In the genomic region with DNA sequence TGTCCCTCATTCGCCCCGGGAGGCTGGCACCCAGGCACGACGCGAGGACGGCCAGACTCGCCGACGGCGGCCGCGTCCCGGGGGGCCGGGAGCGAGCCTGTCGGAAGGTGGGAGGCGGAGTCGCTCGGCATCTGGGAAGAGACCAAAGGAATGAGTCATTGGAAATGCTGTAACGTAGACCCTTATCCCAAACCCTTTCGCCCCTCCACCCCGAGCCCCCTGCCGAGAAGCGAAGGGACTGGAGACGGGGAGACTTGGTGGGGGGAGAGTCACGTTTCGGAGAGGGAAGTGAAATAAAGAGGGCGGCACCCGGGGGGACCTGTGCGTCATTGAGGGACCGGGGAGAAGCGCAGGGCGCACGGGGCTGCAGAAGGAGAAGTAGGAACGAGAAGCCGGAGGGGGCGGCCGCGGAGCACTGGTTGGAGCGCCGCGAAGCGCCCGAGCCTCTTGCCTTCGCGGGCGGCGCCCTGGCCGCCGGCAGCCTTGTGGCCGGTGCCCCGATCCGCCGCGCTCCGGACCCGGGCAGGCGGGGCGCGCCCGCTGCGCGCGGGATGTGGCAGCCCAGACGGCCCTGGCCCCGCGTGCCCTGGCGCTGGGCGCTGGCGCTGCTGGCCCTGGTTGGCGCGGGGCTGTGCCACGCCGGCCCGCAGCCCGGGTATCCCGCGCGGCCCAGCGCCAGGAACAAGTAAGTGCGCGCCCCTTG, we compare ENCODE assay signal across 8 cellular contexts. TPM values are rescaled to one million over a fixed set of nuclear protein-coding genes. Genes with fewer than 3 reads are reported as not detected.
DNase-seq lines count a peak whose midpoint lies in the region; FAIRE-seq and TF ChIP-seq lines count a peak whose summit lies in the region.

A gene (plus strand): TSS at position 369 of the 703 bp plus-strand sequence. CDS start 183 bp downstream, at position 552.

- H3K36me3 ChIP-seq in BLaER1 (no peaks in the 10 kb centered on the region), GM23248 (ENCODE audit: low read depth) (no peaks in the 10 kb centered on the region), SK-N-MC (ENCODE audit: insufficient read depth, low read length) (no peaks in the 10 kb centered on the region), kidney (ENCODE audit: control insufficient read depth in 1 of 2, insufficient read depth in 2 of 2, low read length in 2 of 2) (no peaks in the 10 kb centered on the region)

- peaks cover 20% of the 10 kb centered on the region for H3K4me1 Mint-ChIP-seq in brain

- H3K4me3 ChIP-seq in BLaER1 (peak within 1 kb of the TSS; percentile 68), GM23248 (peak within 1 kb of the TSS; percentile 82), SK-N-MC (peak within 1 kb of the TSS; percentile 88), kidney (ENCODE audit: low read length in 2 of 2) (peak within 1 kb of the TSS; percentile 38 to 39)

- intact Hi-C loops in kidney (cut with DNase I) = no loop called here

- no peak within 1 kb of the TSS for H3K27ac ChIP-seq in BLaER1
- H3K27ac ChIP-seq in GM23248 = peak within 1 kb of the TSS; percentile 26; the same call in 1 of the 2 replicates
- H3K27ac ChIP-seq in SK-N-MC = no peak within 1 kb of the TSS
- H3K27ac ChIP-seq in kidney (ENCODE audit: low read depth in 2 of 2, low read length in 2 of 2) = no peak within 1 kb of the TSS

- DNase-seq in GM23248 (peak; percentile 76), SK-N-MC (ENCODE audit: low read depth, low spot score) (no peak), kidney (peak; percentile 87), DMS114 treated with DMSO at 0.1 percent for 48 hours (lab: John Stamatoyannopoulos, UW; ENCODE audit: unreplicated experiment) (no peak), NCI-H128 (lab: John Stamatoyannopoulos, UW; ENCODE audit: unreplicated experiment) (no peak)
- peak; percentile 46 for DNase-seq in stimulated activated CD4-positive, alpha-beta T cell treated with anti-CD3 and anti-CD28 coated beads, Interleukin-4, amount 100 ng/mL, for 24 hours

- peaks cover 0 to 3% (median 0%) of the 10 kb centered on the region in 5 experiments for H3K9me3 Mint-ChIP-seq in brain

- H3K4me3 Mint-ChIP-seq in brain = peak within 1 kb of the TSS; percentile 82 to 93 (median 89)

- H3K27me3 ChIP-seq in BLaER1 (peaks cover 68% of the 10 kb centered on the region), GM23248 (replicated peaks; ENCODE audit: insufficient read depth) (no peaks in the 10 kb centered on the region)

- H3K27me3 Mint-ChIP-seq in brain = peaks cover 88% of the 10 kb centered on the region

- H3K9ac ChIP-seq in BLaER1 (0 out of 2 replicates have a peak within 1 kb of the TSS, but pooled peaks have one; percentile 8), GM23248 (peak within 1 kb of the TSS; percentile 81), SK-N-MC (ENCODE audit: insufficient read length) (peak within 1 kb of the TSS; percentile 51), kidney (ENCODE audit: low read length in 2 of 2) (no peak within 1 kb of the TSS)

- peak within 1 kb of the TSS in 2 of 5 experiments; percentile 57 to 70 for H3K27ac Mint-ChIP-seq in brain

- WGBS in GM23248 (ENCODE audit: low coverage in 1 of 2, low lambda C conversion rate in 2 of 2, missing lambda C conversion rate in 2 of 2), 2 experiments = 1% methylated on average over 65 to 72 of the region's 82 CpGs

- no peaks in the 10 kb centered on the region for H3K36me3 Mint-ChIP-seq in brain

- H3K9me3 ChIP-seq in BLaER1 (no peaks in the 10 kb centered on the region), GM23248 (ENCODE audit: low read depth) (no peaks in the 10 kb centered on the region), SK-N-MC (ENCODE audit: low read depth, low read length) (no peaks in the 10 kb centered on the region), kidney (ENCODE audit: control insufficient read depth in 1 of 2, low read length in 2 of 2) (no peaks in the 10 kb centered on the region)

- peaks cover 37% of the 10 kb centered on the region for H3K4me1 ChIP-seq in BLaER1
- peaks cover 7% of the 10 kb centered on the region for H3K4me1 ChIP-seq in GM23248 (ENCODE audit: insufficient read depth)
- H3K4me1 ChIP-seq in kidney (ENCODE audit: control insufficient read depth in 1 of 2, insufficient read depth in 1 of 2, low read depth in 1 of 2, low read length in 2 of 2) = peaks cover 0 to 4% of the 10 kb centered on the region in 2 donors

- in situ Hi-C loops in GM23248 (cut with MboI) = no loop called here

- no peak for FAIRE-seq in kidney (lab: Jason Lieb, UNC)

- H3K4me2 ChIP-seq in BLaER1 (peak within 1 kb of the TSS; percentile 96), GM23248 (ENCODE audit: unreplicated experiment) (peak within 1 kb of the TSS; percentile 80)

- TF ChIP-seq CTCF in brain (conservative IDR thresholded peaks at IDR 0.05) (peak in 1 of 2 experiments; percentile 12), kidney (IDR thresholded peaks at IDR 0.05; ENCODE audit: borderline replicate concordance, extremely low read depth, insufficient read depth) (no peak)

- peaks cover 9% of the 10 kb centered on the region; the same call in 1 of the 2 replicates for H3F3A ChIP-seq in GM23248 (ENCODE audit: insufficient read depth)

- peak within 1 kb of the TSS; percentile 81 for H2AFZ ChIP-seq in GM23248

- H3K79me2 ChIP-seq in GM23248 (ENCODE audit: insufficient read depth) = no peaks in the 10 kb centered on the region

- H4K20me1 ChIP-seq in BLaER1 (peaks cover 29% of the 10 kb centered on the region), GM23248 (ENCODE audit: insufficient read depth) (no peaks in the 10 kb centered on the region)

- no peaks in the 10 kb centered on the region for H3K9me2 ChIP-seq in GM23248 (ENCODE audit: insufficient read depth)

RNA-seq across cellular contexts. Expression of the gene that starts here (rescaled TPM):
- total RNA-seq in GM23248 (2014; rRNA removed; shearing (Covaris generic)) = 23.9 and 30.2 TPM in 2 replicates
- polyA plus RNA-seq in GM23248 (2016; fragmentation: Nextera tagmentation; extraction: Ambion mirVana) (6.5 and 9.0 TPM in 2 replicates), brain (ENCODE audit: insufficient read depth, low read depth, low replicate concordance) (6.1 TPM), kidney (ENCODE audit: insufficient read depth, low read depth, low replicate concordance) (4.3 TPM)
- 24.0 TPM for total RNA-seq in kidney

Comparison
In these comparisons a context has a peak if more than half of its experiments do, and no peak if none do; other contexts are left out.
1. H3K9ac ChIP-seq: peak in BLaER1 (single experiment), GM23248 (single experiment) and SK-N-MC (single experiment); none in kidney (0 of 2).
2. DNase-seq: peak in GM23248 (single experiment), kidney (single experiment) and stimulated activated CD4-positive, alpha-beta T cell treated with anti-CD3 and anti-CD28 coated beads, Interleukin-4, amount 100 ng/mL, for 24 hours (single experiment); none in SK-N-MC (single experiment), DMS114 treated with DMSO at 0.1 percent for 48 hours (single experiment) and NCI-H128 (single experiment).
3. Peak in every context shown above with its lines, with median percentiles within 50 percentile points of each other: H3K4me3 ChIP-seq.